14 cellular contexts compared by ENCODE assay signal in genomic region chr2:99495461-99495860, GRCh38. TPM values are rescaled to one million over a fixed set of nuclear protein-coding genes. Genes with fewer than 3 reads are reported as not detected.
DNase-seq lines count a peak whose midpoint lies in the region; FAIRE-seq and TF ChIP-seq lines count a peak whose summit lies in the region.
"Had no signal": no experiment of that assay in that cellular context is flagged by ENCODE, and none has a peak within 500 bp of the region (broad histone marks: within the 10 kb centered on the region; RNA-seq: fewer than 3 reads in every experiment).

No MANE protein-coding gene starts in this region.

- H3K79me1 ChIP-seq in H1 (ENCODE audit: low read depth, low read length) = no peaks in the 10 kb centered on the region

- no peak overlapping the region for H4K91ac ChIP-seq in H1 (replicated peaks; ENCODE audit: insufficient read length, low read length)

- H3K4me3 ChIP-seq in A673 (ENCODE audit: low read depth, low read length, poor library complexity, severe bottlenecking) = no peak overlapping the region
- no peak overlapping the region for H3K4me3 ChIP-seq in H1 (ENCODE audit: extremely low read depth in 1 of 4, insufficient read depth in 2 of 4, low read depth in 3 of 4, low read length in 4 of 4)
- H3K4me3 ChIP-seq: BLaER1 treated with 17β-estradiol and CSF1 and Interleukin-3, amounts not matched to agents 10 nM and 100 nM had no signal

- WGBS in H1 (ENCODE audit: extremely low coverage in 1 of 2, insufficient coverage in 1 of 2, insufficient read length in 1 of 2, insufficient replicate concordance in 2 of 2, low coverage in 1 of 2, low lambda C conversion rate in 2 of 2, missing lambda C conversion rate in 1 of 2), 2 experiments = 100% methylated on average over 3 of the region's 3 CpGs; no CpG with 5 or more reads in 1 of the 2 experiments

- H3K56ac ChIP-seq in H1 (replicated peaks; ENCODE audit: insufficient read length, low read depth, low read length) = no peak overlapping the region

- H3K27me3 ChIP-seq in A673 (replicated peaks; ENCODE audit: insufficient read depth, low read depth, low read length, poor library complexity) (peaks cover 17% of the 10 kb centered on the region), H1 (replicated peaks in 1 of 4; ENCODE audit: control insufficient read depth in 3 of 4, extremely low read depth in 1 of 4, insufficient read depth in 3 of 4, low read length in 3 of 4) (no peaks in the 10 kb centered on the region)
- H3K27me3 ChIP-seq: BLaER1 treated with 17β-estradiol and CSF1 and Interleukin-3, amounts not matched to agents 10 nM and 100 nM had no signal

- H2BK120ac ChIP-seq in H1 (replicated peaks; ENCODE audit: low read depth, low read length) = no peak overlapping the region

- TF ChIP-seq CTCF in A673 (conservative IDR thresholded peaks at IDR 0.05; ENCODE audit: low read depth, low read length) (no peak), H1 (IDR thresholded peaks at IDR 0.05; ENCODE audit: control extremely low read depth in 1 of 3, insufficient read depth in 1 of 3, low read depth in 1 of 3, low read length in 3 of 3) (no peak)

- TF ChIP-seq POLR2A in H1 (IDR thresholded peaks at IDR 0.05; ENCODE audit: control extremely low read depth in 1 of 2, low read depth in 2 of 2, low read length in 2 of 2) = no peak

- intact Hi-C loops in A673 (cut with micrococcal nuclease; ENCODE audit: unreplicated experiment) = loop anchor here (10.0 kb wide), 2 partner anchors 431 to 851 kb away; no protein-coding TSS in a partner anchor

- no peaks in the 10 kb centered on the region for H3K9me3 ChIP-seq in A673 (ENCODE audit: low read depth, low read length, poor library complexity, severe bottlenecking)
- H3K9me3 ChIP-seq in H1 (ENCODE audit: insufficient read depth in 2 of 2, low read depth in 1 of 2, low read length in 1 of 2) = no peaks in the 10 kb centered on the region
- H3K9me3 ChIP-seq: BLaER1 treated with 17β-estradiol and CSF1 and Interleukin-3, amounts not matched to agents 10 nM and 100 nM had no signal

- no peak overlapping the region for H4K5ac ChIP-seq in H1 (ENCODE audit: insufficient read length, low read depth, low read length)

- H3K36me3 ChIP-seq in A673 (ENCODE audit: insufficient read depth, low read length, poor library complexity, severe bottlenecking) (no peaks in the 10 kb centered on the region), H1 (ENCODE audit: control insufficient read depth in 2 of 4, insufficient read depth in 4 of 4, low read length in 3 of 4) (no peaks in the 10 kb centered on the region)
- H3K36me3 ChIP-seq: BLaER1 treated with 17β-estradiol and CSF1 and Interleukin-3, amounts not matched to agents 10 nM and 100 nM had no signal

- peak; percentile 16 for DNase-seq in A673 (ENCODE audit: low spot score)
- peak; percentile 84 for DNase-seq in DMS79 treated with DMSO at 0.1 percent for 48 hours (lab: John Stamatoyannopoulos, UW)
- no peak for DNase-seq in H1 (ENCODE audit: low read depth in 1 of 2, low spot score in 2 of 2)
- DNase-seq in activated gamma-delta T cell treated with Interleukin-2 at 50 U/mL for 16 hours = no peak
- DNase-seq in AG08395 (ENCODE audit: low spot score) = no peak
- DNase-seq in germinal center (ENCODE audit: low spot score) = no peak
- DNase-seq: Calu3; CD8-positive, alpha-beta T cell; GF-D8; HCEC 1CT had no signal

- H3K18ac ChIP-seq in H1 (ENCODE audit: extremely low read depth, low read length) = no peak overlapping the region

- TF ChIP-seq EP300 in H1 (IDR thresholded peaks at IDR 0.05; ENCODE audit: borderline replicate concordance in 1 of 2, low read depth in 2 of 2, low read length in 2 of 2) = no peak

- H3K9ac ChIP-seq in H1 (replicated peaks in 1 of 4; ENCODE audit: extremely low read depth in 1 of 4, low read depth in 3 of 4, low read length in 3 of 4) = no peak overlapping the region
- H3K9ac ChIP-seq: BLaER1 treated with 17β-estradiol and CSF1 and Interleukin-3, amounts not matched to agents 10 nM and 100 nM had no signal

- no peak overlapping the region for H2BK12ac ChIP-seq in H1 (ENCODE audit: low read depth, low read length)

- no peak overlapping the region for H3K14ac ChIP-seq in H1 (ENCODE audit: insufficient read length)

- H3K27ac ChIP-seq in A673 (ENCODE audit: low read depth, low read length, poor library complexity, severe bottlenecking) (no peak overlapping the region), H1 (ENCODE audit: low read depth, low read length) (no peak overlapping the region)
- H3K27ac ChIP-seq: BLaER1 treated with 17β-estradiol and CSF1 and Interleukin-3, amounts not matched to agents 10 nM and 100 nM; HL-60 had no signal

- no peak for FAIRE-seq in H1 (lab: Jason Lieb, UNC)
- FAIRE-seq: A204.1, H54 had no signal

- CTCF ChIA-PET in A673 (lab: Charles Lee) (no interaction called here), H1 (lab: Charles Lee; ENCODE audit: partially characterized antibody) (no interaction called here)

- no peak overlapping the region for H3K4me2 ChIP-seq in H1 (ENCODE audit: insufficient read depth in 1 of 2, low read depth in 2 of 2, low read length in 2 of 2)
- H3K4me2 ChIP-seq: BLaER1 treated with 17β-estradiol and CSF1 and Interleukin-3, amounts not matched to agents 10 nM and 100 nM had no signal

- H3K4me1 ChIP-seq in A673 (ENCODE audit: insufficient read depth, low read length, poor library complexity, severe bottlenecking) (no peaks in the 10 kb centered on the region), H1 (replicated peaks in 1 of 4; ENCODE audit: control insufficient read depth in 3 of 4, insufficient read depth in 4 of 4, low read length in 3 of 4) (peaks cover 0 to 4% (median 0%) of the 10 kb centered on the region in 4 experiments; a peak in 3 of 7 replicates)

- H3K4ac ChIP-seq in H1 (replicated peaks; ENCODE audit: insufficient read length, low read depth, low read length) = no peak overlapping the region

- no peak overlapping the region for H4K8ac ChIP-seq in H1 (ENCODE audit: extremely low read depth, insufficient read depth, low read length)

- no peak overlapping the region for H3K23ac ChIP-seq in H1 (ENCODE audit: insufficient read length)

- H3K23me2 ChIP-seq in H1 (ENCODE audit: low read depth, low read length) = no peaks in the 10 kb centered on the region

- no peak overlapping the region for H2BK20ac ChIP-seq in H1 (ENCODE audit: low read length)

- TF ChIP-seq RAD21 in H1 (IDR thresholded peaks at IDR 0.05 in 1 of 2, conservative IDR thresholded peaks at IDR 0.05 in 1 of 2; ENCODE audit: low read depth in 2 of 2, low read length in 2 of 2) = no peak

- BruUV-seq in A673 (replicated peaks; lab: Mats Ljungman, UMichigan) = no TSS peak

- H2AFZ ChIP-seq in H1 (ENCODE audit: low read length) = 0 out of 2 replicates have a peak overlapping the region, but pooled peaks have one; percentile 58

- no peak overlapping the region for H2BK5ac ChIP-seq in H1 (ENCODE audit: low read depth, low read length)

- H2AK5ac ChIP-seq in H1 (ENCODE audit: low read depth, low read length) = no peak overlapping the region

- no peaks in the 10 kb centered on the region for H4K20me1 ChIP-seq in H1 (replicated peaks in 1 of 2; ENCODE audit: control insufficient read depth in 1 of 2, insufficient read depth in 2 of 2, low read length in 2 of 2)
- H4K20me1 ChIP-seq: BLaER1 treated with 17β-estradiol and CSF1 and Interleukin-3, amounts not matched to agents 10 nM and 100 nM had no signal

- H2BK15ac ChIP-seq in H1 (ENCODE audit: low read length) = no peak overlapping the region

- POLR2A ChIA-PET in A673 (lab: Charles Lee; ENCODE audit: low non-redundant PET) = no interaction called here
- POLR2A ChIA-PET in H1 (lab: Charles Lee; ENCODE audit: partially characterized antibody) = no interaction called here

- no peaks in the 10 kb centered on the region for H3K79me2 ChIP-seq in H1 (ENCODE audit: control insufficient read depth in 1 of 2, insufficient read depth in 2 of 2, low read length in 2 of 2)

TF ChIP-seq in H1, 55 proteins besides CTCF, POLR2A, EP300 and RAD21 (continues in another document):
- no peak for TF ChIP-seq BRCA1 (IDR thresholded peaks at IDR 0.05; ENCODE audit: low read depth, low read length)
- TF ChIP-seq ZNF274 (IDR thresholded peaks at IDR 0.05; ENCODE audit: borderline replicate concordance, extremely low read depth, low read length) = no peak
- no peak for TF ChIP-seq SP1 (IDR thresholded peaks at IDR 0.05; ENCODE audit: low read depth, low read length)
- no peak for TF ChIP-seq BCL11A (IDR thresholded peaks at IDR 0.05; ENCODE audit: low read depth in 2 of 2, low read length in 2 of 2)
- TF ChIP-seq ATF3 (IDR thresholded peaks at IDR 0.05; ENCODE audit: insufficient read depth, low read depth, low read length) = no peak
- TF ChIP-seq NRF1 (IDR thresholded peaks at IDR 0.05; ENCODE audit: low read depth, low read length) = no peak
- no peak for TF ChIP-seq NANOG (IDR thresholded peaks at IDR 0.05; ENCODE audit: insufficient read depth, low read depth, low read length, poor library complexity, severe bottlenecking)
- TF ChIP-seq CTBP2 (IDR thresholded peaks at IDR 0.05; ENCODE audit: borderline replicate concordance, insufficient read depth, insufficient read length, low read length) = no peak
- no peak for TF ChIP-seq POU5F1 (IDR thresholded peaks at IDR 0.05; ENCODE audit: low read depth, low read length)
- no peak for TF ChIP-seq RNF2 (IDR thresholded peaks at IDR 0.05; ENCODE audit: borderline replicate concordance, low read depth, low read length, missing control alignments, poor library complexity, severe bottlenecking)
- TF ChIP-seq CHD1 (IDR thresholded peaks at IDR 0.05; ENCODE audit: low read depth, low read length) = no peak
- no peak for TF ChIP-seq EZH2 (IDR thresholded peaks at IDR 0.05; ENCODE audit: low read depth, low read length, severe bottlenecking)
- no peak for TF ChIP-seq EGR1 (IDR thresholded peaks at IDR 0.05; ENCODE audit: borderline replicate concordance, low read depth, low read length)
- TF ChIP-seq RBBP5 (IDR thresholded peaks at IDR 0.05; ENCODE audit: borderline replicate concordance, low read depth, low read length) = no peak
- TF ChIP-seq MAFK (IDR thresholded peaks at IDR 0.05; ENCODE audit: low read depth, low read length) = no peak

RNA-seq across cellular contexts. Expression of gene REV1, which starts 5.6 kb away (rescaled TPM):
- total RNA-seq in A673 (2021) = 38.1 and 41.2 TPM in 2 replicates
- total RNA-seq in H1 (2021; fragmentation: NEBNext Ultra II Directional; extraction: Animal tissue kit (Norgen Biotek cat#: 25700)) = 29.2 and 34.3 TPM in 2 replicates
- polyA plus RNA-seq in H1 (2011; rRNA removed) = 9.9 and 16.6 TPM in 2 replicates
- 18.8 TPM for polyA plus RNA-seq in H1 (2011; cell fraction: cytosol; rRNA removed)
- 36.1 TPM for polyA plus RNA-seq in H1 (2011; cell fraction: nucleus; rRNA removed)
- polyA plus RNA-seq in H1 (2012, experiment 1 of 2) = 21.7 to 33.1 TPM (median 23.2 TPM) in 4 replicates
- polyA plus RNA-seq in H1 (2012, experiment 2 of 2) = 1.6 TPM
- polyA plus RNA-seq in H1 (2013, experiment 1 of 2) = 33.4 TPM
- 30.1 TPM for polyA plus RNA-seq in H1 (2013, experiment 2 of 2)
- polyA minus RNA-seq in H1 (2011; rRNA and poly(A)+ RNA removed) = 44.2 and 55.4 TPM in 2 replicates
- polyA minus RNA-seq in H1 (2011; cell fraction: cytosol; rRNA and poly(A)+ RNA removed) = 14.9 TPM
- polyA minus RNA-seq in H1 (2011; cell fraction: nucleus; rRNA and poly(A)+ RNA removed) = 113 TPM

Comparison
In these comparisons a context has a peak if more than half of its experiments do, and no peak if none do; other contexts are left out.
1. DNase-seq: peak in A673 (single experiment) and DMS79 treated with DMSO at 0.1 percent for 48 hours (single experiment); none in H1 (0 of 2), activated gamma-delta T cell treated with Interleukin-2 at 50 U/mL for 16 hours (single experiment), AG08395 (single experiment) and germinal center (single experiment).